ENCODE assay signal across 10 cellular contexts in genomic region chr19:14030997-14031718, GRCh38. TPM values are rescaled to one million over a fixed set of nuclear protein-coding genes. Genes with fewer than 3 reads are reported as not detected.
A peak's percentile ranks its signal among the peaks of the same experiment; 100 is the strongest.
DNase-seq lines count a peak whose midpoint lies in the region; ATAC-seq and TF ChIP-seq lines count a peak whose summit lies in the region.
"Had no signal": no experiment of that assay in that cellular context is flagged by ENCODE, and none has a peak within 500 bp of the region (broad histone marks: within the 10 kb centered on the region; RNA-seq: fewer than 3 reads in every experiment).

No MANE protein-coding gene starts in this region.

- no peak for TF ChIP-seq POLR2A in gastroesophageal sphincter (IDR thresholded peaks at IDR 0.05)

- peak; percentile 17 for ATAC-seq in gastroesophageal sphincter

- CTCF ChIA-PET in HEK293 (lab: Yijun Ruan, JAX), result interaction anchor here (0.6 to 3.9 kb wide), 23 partner anchors 9 to 1063 kb away, joined by 3 to 29 read pairs (median 4); partner anchors contain the start of gene MISP3

- H3K4me3 ChIP-seq in HEK293 (ENCODE audit: low read depth, low read length) (peak overlapping the region; percentile 64), gastroesophageal sphincter (peak overlapping the region; percentile 36 to 64), skin epidermis (peak overlapping the region; percentile 51 to 64 (median 58))

- WGBS in gastroesophageal sphincter (ENCODE audit: low coverage in 1 of 2), 2 donors, result 36 to 37% methylated on average over 3 to 8 of the region's 20 CpGs

- H3K9me3 ChIP-seq in HEK293 (ENCODE audit: control insufficient read depth, insufficient read depth, low read depth, low read length), result no peaks in the 10 kb centered on the region
- no peaks in the 10 kb centered on the region for H3K9me3 ChIP-seq in gastroesophageal sphincter

- POLR2A ChIA-PET in HEK293 (lab: Yijun Ruan, JAX), result interaction anchor here (0.5 to 2.7 kb wide), 10 partner anchors 8 to 71 kb away, joined by 3 to 11 read pairs (median 4); partner anchors contain the start of genes MISP3 and RFX1

- H3K36me3 ChIP-seq in HEK293 (ENCODE audit: control insufficient read depth in 2 of 2, insufficient read depth in 1 of 2, low read length in 2 of 2), result no peaks in the 10 kb centered on the region
- H3K36me3 ChIP-seq in gastroesophageal sphincter, result no peaks in the 10 kb centered on the region

- no peak for TF ChIP-seq CTCF in HEK293 (tag by site-specific recombination; IDR thresholded peaks at IDR 0.05)
- TF ChIP-seq CTCF in gastroesophageal sphincter (IDR thresholded peaks at IDR 0.05), result no peak

- peaks cover 41% of the 10 kb centered on the region for H3K27me3 ChIP-seq in gastroesophageal sphincter

- no peak for TF ChIP-seq EP300 in gastroesophageal sphincter (IDR thresholded peaks at IDR 0.05)

- no peaks in the 10 kb centered on the region for H3K4me1 ChIP-seq in HEK293 (ENCODE audit: control insufficient read depth, insufficient read depth, low read length)
- H3K4me1 ChIP-seq in gastroesophageal sphincter, result peaks cover 0 to 15% (median 8%) of the 10 kb centered on the region in 3 donors

- H3K27ac ChIP-seq in HEK293 (ENCODE audit: extremely low read depth, low read depth, low read length), result no peak overlapping the region
- H3K27ac ChIP-seq in gastroesophageal sphincter, result peak overlapping the region in 3 of 4 donors; percentile 62 to 73 (median 72)
- peak overlapping the region in 20 of 21 experiments; percentile 28 to 97 (median 86) for H3K27ac ChIP-seq in skin epidermis

- DNase-seq in T-helper 9 cell, result peak; percentile 73
- no peak for DNase-seq in NCI-H146 (lab: John Stamatoyannopoulos, UW)
- no peak for DNase-seq in NCI-H146 treated with DMSO at 0.1 percent for 48 hours (lab: John Stamatoyannopoulos, UW; ENCODE audit: unreplicated experiment)
- DNase-seq in islet precursor cell, result no peak
- DNase-seq in NCI-H82 treated with DMSO at 0.1 percent for 48 hours (lab: John Stamatoyannopoulos, UW; ENCODE audit: unreplicated experiment), result no peak

TF ChIP-seq in HEK293, 187 proteins besides CTCF, POLR2A, EP300 and RAD21:
- TF ChIP-seq ZNF621 (tag by site-specific recombination; IDR thresholded peaks at IDR 0.05) (no peak), BCL11A (tag by site-specific recombination; IDR thresholded peaks at IDR 0.05; ENCODE audit: low read depth) (peak; percentile 86), ZFHX2 (tag by site-specific recombination; conservative IDR thresholded peaks at IDR 0.05) (peak; percentile 92; the same call in 1 of the 2 replicates), ZNF585B (tag by site-specific recombination; IDR thresholded peaks at IDR 0.05) (no peak), KLF7 (tag by site-specific recombination; IDR thresholded peaks at IDR 0.05; ENCODE audit: borderline replicate concordance) (no peak), MYNN (tag by site-specific recombination; IDR thresholded peaks at IDR 0.05; ENCODE audit: borderline replicate concordance) (no peak), ZBTB48 (tag by site-specific recombination; IDR thresholded peaks at IDR 0.05) (peak; percentile 72; the same call in 1 of the 2 replicates), SP3 (tag by site-specific recombination; IDR thresholded peaks at IDR 0.05) (0 out of 2 replicates have a peak, but pooled peaks have one; percentile 17), SP2 (tag by site-specific recombination; IDR thresholded peaks at IDR 0.05) (no peak), ZNF473 (tag by site-specific recombination; IDR thresholded peaks at IDR 0.05) (no peak), ZNF785 (tag by site-specific recombination; IDR thresholded peaks at IDR 0.05) (no peak), BCL11B (tag by site-specific recombination; IDR thresholded peaks at IDR 0.05; ENCODE audit: low read depth) (peak; percentile 98), EGR2 (tag by site-specific recombination; IDR thresholded peaks at IDR 0.05; ENCODE audit: low read depth) (peak; percentile 87), ZBTB7A (tag by site-specific recombination; IDR thresholded peaks at IDR 0.05; ENCODE audit: low read depth) (peak; percentile 76; the same call in 1 of the 2 replicates), HIC1 (tag by site-specific recombination; IDR thresholded peaks at IDR 0.05) (peak; percentile 59), ZNF341 (tag by site-specific recombination; IDR thresholded peaks at IDR 0.05; ENCODE audit: low read depth) (no peak), ZNF121 (tag by site-specific recombination; IDR thresholded peaks at IDR 0.05) (no peak), HOXA7 (CRISPR knock-in tag; IDR thresholded peaks at IDR 0.05; ENCODE audit: borderline replicate concordance) (no peak), ZNF654 (tag by site-specific recombination; IDR thresholded peaks at IDR 0.05; ENCODE audit: low read depth) (no peak)
- TF ChIP-seq, protein P1, sequence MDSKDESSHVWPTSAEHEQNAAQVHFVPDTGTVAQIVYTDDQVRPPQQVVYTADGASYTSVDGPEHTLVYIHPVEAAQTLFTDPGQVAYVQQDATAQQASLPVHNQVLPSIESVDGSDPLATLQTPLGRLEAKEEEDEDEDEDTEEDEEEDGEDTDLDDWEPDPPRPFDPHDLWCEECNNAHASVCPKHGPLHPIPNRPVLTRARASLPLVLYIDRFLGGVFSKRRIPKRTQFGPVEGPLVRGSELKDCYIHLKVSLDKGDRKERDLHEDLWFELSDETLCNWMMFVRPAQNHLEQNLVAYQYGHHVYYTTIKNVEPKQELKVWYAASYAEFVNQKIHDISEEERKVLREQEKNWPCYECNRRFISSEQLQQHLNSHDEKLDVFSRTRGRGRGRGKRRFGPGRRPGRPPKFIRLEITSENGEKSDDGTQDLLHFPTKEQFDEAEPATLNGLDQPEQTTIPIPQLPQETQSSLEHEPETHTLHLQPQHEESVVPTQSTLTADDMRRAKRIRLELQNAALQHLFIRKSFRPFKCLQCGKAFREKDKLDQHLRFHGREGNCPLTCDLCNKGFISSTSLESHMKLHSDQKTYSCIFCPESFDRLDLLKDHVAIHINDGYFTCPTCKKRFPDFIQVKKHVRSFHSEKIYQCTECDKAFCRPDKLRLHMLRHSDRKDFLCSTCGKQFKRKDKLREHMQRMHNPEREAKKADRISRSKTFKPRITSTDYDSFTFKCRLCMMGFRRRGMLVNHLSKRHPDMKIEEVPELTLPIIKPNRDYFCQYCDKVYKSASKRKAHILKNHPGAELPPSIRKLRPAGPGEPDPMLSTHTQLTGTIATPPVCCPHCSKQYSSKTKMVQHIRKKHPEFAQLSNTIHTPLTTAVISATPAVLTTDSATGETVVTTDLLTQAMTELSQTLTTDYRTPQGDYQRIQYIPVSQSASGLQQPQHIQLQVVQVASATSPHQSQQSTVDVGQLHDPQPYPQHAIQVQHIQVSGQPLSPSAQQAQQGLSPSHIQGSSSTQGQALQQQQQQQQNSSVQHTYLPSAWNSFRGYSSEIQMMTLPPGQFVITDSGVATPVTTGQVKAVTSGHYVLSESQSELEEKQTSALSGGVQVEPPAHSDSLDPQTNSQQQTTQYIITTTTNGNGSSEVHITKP (tag by site-specific recombination; IDR thresholded peaks at IDR 0.05), result no peak
- TF ChIP-seq, protein P2, sequence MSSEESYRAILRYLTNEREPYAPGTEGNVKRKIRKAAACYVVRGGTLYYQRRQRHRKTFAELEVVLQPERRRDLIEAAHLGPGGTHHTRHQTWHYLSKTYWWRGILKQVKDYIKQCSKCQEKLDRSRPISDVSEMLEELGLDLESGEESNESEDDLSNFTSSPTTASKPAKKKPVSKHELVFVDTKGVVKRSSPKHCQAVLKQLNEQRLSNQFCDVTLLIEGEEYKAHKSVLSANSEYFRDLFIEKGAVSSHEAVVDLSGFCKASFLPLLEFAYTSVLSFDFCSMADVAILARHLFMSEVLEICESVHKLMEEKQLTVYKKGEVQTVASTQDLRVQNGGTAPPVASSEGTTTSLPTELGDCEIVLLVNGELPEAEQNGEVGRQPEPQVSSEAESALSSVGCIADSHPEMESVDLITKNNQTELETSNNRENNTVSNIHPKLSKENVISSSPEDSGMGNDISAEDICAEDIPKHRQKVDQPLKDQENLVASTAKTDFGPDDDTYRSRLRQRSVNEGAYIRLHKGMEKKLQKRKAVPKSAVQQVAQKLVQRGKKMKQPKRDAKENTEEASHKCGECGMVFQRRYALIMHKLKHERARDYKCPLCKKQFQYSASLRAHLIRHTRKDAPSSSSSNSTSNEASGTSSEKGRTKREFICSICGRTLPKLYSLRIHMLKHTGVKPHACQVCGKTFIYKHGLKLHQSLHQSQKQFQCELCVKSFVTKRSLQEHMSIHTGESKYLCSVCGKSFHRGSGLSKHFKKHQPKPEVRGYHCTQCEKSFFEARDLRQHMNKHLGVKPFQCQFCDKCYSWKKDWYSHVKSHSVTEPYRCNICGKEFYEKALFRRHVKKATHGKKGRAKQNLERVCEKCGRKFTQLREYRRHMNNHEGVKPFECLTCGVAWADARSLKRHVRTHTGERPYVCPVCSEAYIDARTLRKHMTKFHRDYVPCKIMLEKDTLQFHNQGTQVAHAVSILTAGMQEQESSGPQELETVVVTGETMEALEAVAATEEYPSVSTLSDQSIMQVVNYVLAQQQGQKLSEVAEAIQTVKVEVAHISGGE (tag by site-specific recombination; conservative IDR thresholded peaks at IDR 0.05; ENCODE audit: low read depth), result peak; percentile 91
TF ChIP-seq in HEK293: peak in this region for 9.

RNA-seq across cellular contexts. Expression of gene IL27RA, which starts 0.4 kb away (rescaled TPM):
- 1 to 10 TPM; 1.1 to 5.4 (median 3.1) TPM for total RNA-seq in gastroesophageal sphincter

RNA-seq across cellular contexts. Expression of gene RLN3, which starts 3.2 kb away (rescaled TPM):
- not detected for total RNA-seq in gastroesophageal sphincter
- total RNA-seq: M059J, omental fat pad had no signal

RNA-seq across cellular contexts. Expression of gene RFX1, which starts 25.0 kb away (rescaled TPM):
- total RNA-seq in gastroesophageal sphincter, result 1 to 10 TPM; 2.0 to 5.9 (median 3.9) TPM

RNA-seq across cellular contexts. Expression of gene PALM3, which starts 30.7 kb away (rescaled TPM):
- not detected for total RNA-seq in gastroesophageal sphincter
- total RNA-seq: omental fat pad had no signal

RNA-seq across cellular contexts. Expression of gene MISP3, which starts 41.4 kb away (rescaled TPM):
- total RNA-seq in gastroesophageal sphincter, result 1 to 10 TPM; 2.7 to 9.5 (median 5.6) TPM
